In genomic region chr17:11205656-11206055, GRCh38 we compare ENCODE assay signal across 30 cellular contexts. TPM values are rescaled to one million over a fixed set of nuclear protein-coding genes. Genes with fewer than 3 reads are reported as not detected.
A peak's percentile ranks its signal among the peaks of the same experiment; 100 is the strongest.
DNase-seq lines count a peak whose midpoint lies in the region; ATAC-seq and TF ChIP-seq lines count a peak whose summit lies in the region.
"Had no signal": no experiment of that assay in that cellular context is flagged by ENCODE, and none has a peak within 500 bp of the region (broad histone marks: within the 10 kb centered on the region; RNA-seq: fewer than 3 reads in every experiment).

No MANE protein-coding gene starts in this region.

- no peak overlapping the region for H3K4me3 Mint-ChIP-seq in MCF 10A (ENCODE audit: unreplicated experiment)
- H3K4me3 Mint-ChIP-seq in nephron progenitor cell, result no peak overlapping the region
- H3K4me3 Mint-ChIP-seq in immature natural killer cell, result no peak overlapping the region
- H3K4me3 Mint-ChIP-seq: CD14-positive monocyte; CD4-positive, alpha-beta memory T cell; CD4-positive, CD25-positive, alpha-beta regulatory T cell; CD8-positive, alpha-beta memory T cell had no signal

- H3K9me3 ChIP-seq in breast epithelium, result peaks cover 6 to 8% of the 10 kb centered on the region in 2 donors
- H3K9me3 ChIP-seq: BE2C had no signal

- no peak overlapping the region for H3K4me3 ChIP-seq in breast epithelium
- H3K4me3 ChIP-seq: A549, BLaER1, GM12878 had no signal

- DNase-seq in MCF 10A (ENCODE audit: unreplicated experiment), result no peak
- no peak for DNase-seq in breast epithelium (ENCODE audit: low spot score in 2 of 2)
- peak; percentile 9 for DNase-seq in nephron progenitor cell
- DNase-seq in activated effector memory CD4-positive, alpha-beta T cell treated with Interleukin-2 at 50 U/mL for 16 hours, result no peak
- no peak for DNase-seq in immature natural killer cell
- no peak for DNase-seq in GM19240 (ENCODE audit: insufficient read length, low spot score)
- DNase-seq: ACHN; BE2C; C1 segment of cervical spinal cord; CD4-positive, alpha-beta memory T cell; CD4-positive, CD25-positive, alpha-beta regulatory T cell; CD8-positive, alpha-beta memory T cell; COR-L47; DMS 273 treated with DMSO at 0.1 percent for 48 hours; DMS153; DMS53; DMS79; DND-41; EL; GDM1 had no signal

- no peak for TF ChIP-seq POLR2A in breast epithelium (IDR thresholded peaks at IDR 0.05)

- no peak overlapping the region for H3K27ac ChIP-seq in breast epithelium
- H3K27ac ChIP-seq: 22Rv1, A549, BLaER1 had no signal

- TF ChIP-seq CTCF in MCF 10A (IDR thresholded peaks at IDR 0.05; ENCODE audit: unreplicated experiment), result no peak
- no peak for TF ChIP-seq CTCF in breast epithelium (IDR thresholded peaks at IDR 0.05)
- no peak for TF ChIP-seq CTCF in nephron progenitor cell (IDR thresholded peaks at IDR 0.05)

- H3K9me3 Mint-ChIP-seq in MCF 10A (ENCODE audit: unreplicated experiment) (peaks cover 7% of the 10 kb centered on the region), nephron progenitor cell (peaks cover 39% of the 10 kb centered on the region), immature natural killer cell (peaks cover 4 to 22% (median 10%) of the 10 kb centered on the region in 6 donors)

- H3K36me3 Mint-ChIP-seq in MCF 10A (ENCODE audit: insufficient read depth, unreplicated experiment), result no peaks in the 10 kb centered on the region
- H3K36me3 Mint-ChIP-seq in nephron progenitor cell (ENCODE audit: low read depth), result peaks cover 18% of the 10 kb centered on the region
- no peaks in the 10 kb centered on the region for H3K36me3 Mint-ChIP-seq in immature natural killer cell
- H3K36me3 Mint-ChIP-seq: CD14-positive monocyte; CD4-positive, alpha-beta memory T cell; CD8-positive, alpha-beta memory T cell had no signal

- peak; percentile 33 for ATAC-seq in esophagus mucosa
- ATAC-seq: A549, GM12878 had no signal

- BruUV-seq in MCF 10A (replicated peaks; lab: Mats Ljungman, UMichigan), result no TSS peak

- CTCF ChIA-PET in MCF 10A (lab: Yijun Ruan, JAX), result interaction anchor here (0.6 kb wide), 1 partner anchor 729 kb away, joined by 3 read pairs; no protein-coding TSS in a partner anchor

- POLR2A ChIA-PET in MCF 10A (lab: Yijun Ruan, JAX), result no interaction called here

- peak overlapping the region; percentile 20 for H3K27ac Mint-ChIP-seq in MCF 10A (ENCODE audit: low read depth, unreplicated experiment)
- H3K27ac Mint-ChIP-seq in nephron progenitor cell, result peak overlapping the region; percentile 80
- no peak overlapping the region for H3K27ac Mint-ChIP-seq in immature natural killer cell
- H3K27ac Mint-ChIP-seq: CD14-positive monocyte; CD4-positive, alpha-beta memory T cell; CD4-positive, CD25-positive, alpha-beta regulatory T cell; CD8-positive, alpha-beta memory T cell had no signal

- no peaks in the 10 kb centered on the region for H3K4me1 ChIP-seq in breast epithelium
- H3K4me1 ChIP-seq: A549, BE2C, BLaER1 had no signal

- H3K27me3 Mint-ChIP-seq in MCF 10A (ENCODE audit: insufficient read depth, unreplicated experiment), result no peaks in the 10 kb centered on the region
- peaks cover 8% of the 10 kb centered on the region for H3K27me3 Mint-ChIP-seq in nephron progenitor cell (ENCODE audit: low read depth, poor library complexity)
- peaks cover 2 to 4% (median 2%) of the 10 kb centered on the region in 3 donors for H3K27me3 Mint-ChIP-seq in immature natural killer cell (ENCODE audit: low read depth in 3 of 3)
- H3K27me3 Mint-ChIP-seq: CD4-positive, alpha-beta memory T cell; CD4-positive, CD25-positive, alpha-beta regulatory T cell; CD8-positive, alpha-beta memory T cell had no signal

- H3K4me1 Mint-ChIP-seq in MCF 10A (ENCODE audit: insufficient read depth, unreplicated experiment), result no peaks in the 10 kb centered on the region
- peaks cover 24% of the 10 kb centered on the region for H3K4me1 Mint-ChIP-seq in nephron progenitor cell
- no peaks in the 10 kb centered on the region for H3K4me1 Mint-ChIP-seq in immature natural killer cell
- H3K4me1 Mint-ChIP-seq: CD14-positive monocyte; CD4-positive, alpha-beta memory T cell; CD8-positive, alpha-beta memory T cell had no signal

- H3K36me3 ChIP-seq in breast epithelium, result no peaks in the 10 kb centered on the region
- H3K36me3 ChIP-seq: BE2C, BLaER1 had no signal

- H3K27me3 ChIP-seq in breast epithelium, result no peaks in the 10 kb centered on the region
- H3K27me3 ChIP-seq: BE2C, BLaER1 had no signal

- intact Hi-C loops in MCF 10A (cut with micrococcal nuclease), result no loop called here
- intact Hi-C loops in breast epithelium (cut with DNase I; ENCODE audit: low total_unique reads), result no loop called here

RNA-seq across cellular contexts. Expression of gene SHISA6, which starts 35.4 kb away (rescaled TPM):
- total RNA-seq in MCF 10A (2022), result not detected in 2 replicates
- 1 to 10 TPM in 2 of 3 donors, under 1 TPM in 1; 0.44 to 5.3 (median 3.3) TPM for total RNA-seq in breast epithelium
- 2.0 TPM for total RNA-seq in esophagus mucosa
- polyA plus RNA-seq in immature natural killer cell, result not detected
- total RNA-seq: A172; CD4-positive, alpha-beta memory T cell; CD4-positive, CD25-positive, alpha-beta regulatory T cell; CD8-positive, alpha-beta memory T cell; Daoy; G401; GM12878 had no signal
- polyA plus RNA-seq: A549; AG04450; CD14-positive monocyte; CD4-positive, alpha-beta memory T cell; CD4-positive, CD25-positive, alpha-beta regulatory T cell; CD8-positive, alpha-beta memory T cell; GM12878 had no signal

Comparison
In these comparisons a context has a peak if more than half of its experiments do, and no peak if none do; other contexts are left out.
1. H3K27ac Mint-ChIP-seq: peak in MCF 10A (single experiment) and nephron progenitor cell (single experiment); none in immature natural killer cell (0 of 6).